9 cellular contexts compared by ENCODE assay signal in the genomic region with DNA sequence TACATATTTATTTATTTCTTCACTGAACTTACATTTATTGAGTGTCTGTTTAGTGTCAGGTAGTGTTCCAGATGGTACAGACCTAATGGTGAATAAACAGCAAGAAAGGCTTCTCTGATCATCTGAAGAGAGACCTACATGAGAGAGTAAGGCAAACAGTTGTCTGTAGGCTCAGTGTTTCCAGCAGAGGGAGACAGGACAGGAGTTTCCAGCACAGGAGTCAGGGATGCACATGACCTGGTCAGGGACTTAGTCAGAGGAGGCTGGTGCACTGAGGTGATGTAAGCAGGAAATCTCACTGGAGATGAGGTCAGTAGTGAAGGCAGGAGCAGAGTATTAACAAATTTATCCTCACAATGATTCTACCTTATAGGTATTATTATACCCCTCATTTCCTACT.
DNase-seq lines count a peak whose midpoint lies in the region; ATAC-seq, FAIRE-seq and TF ChIP-seq lines count a peak whose summit lies in the region.
"Had no signal": no experiment of that assay in that cellular context is flagged by ENCODE, and none has a peak within 500 bp of the region (broad histone marks: within the 10 kb centered on the region; RNA-seq: fewer than 3 reads in every experiment).

No MANE protein-coding gene starts in this region.

- H2BK15ac ChIP-seq in mesendoderm (replicated peaks; ENCODE audit: low read depth), result no peak overlapping the region

- H3F3A ChIP-seq in GM23338 (replicated peaks; ENCODE audit: low read depth), result no peaks in the 10 kb centered on the region

- no peak overlapping the region for H3K27ac ChIP-seq in GM23338 (ENCODE audit: low read depth)
- no peak overlapping the region for H3K27ac ChIP-seq in mesendoderm (ENCODE audit: low read depth, low read length)
- no peak overlapping the region for H3K27ac ChIP-seq in small intestine (ENCODE audit: low read depth in 1 of 2, low read length in 1 of 2)

- no peak overlapping the region for H2BK5ac ChIP-seq in mesendoderm (ENCODE audit: low read length)

- H3K56ac ChIP-seq in mesendoderm (ENCODE audit: low read length), result no peak overlapping the region

- H3K27me3 ChIP-seq in GM23338 (ENCODE audit: insufficient read depth) (no peaks in the 10 kb centered on the region), mesendoderm (ENCODE audit: insufficient read depth, low read length, poor library complexity) (no peaks in the 10 kb centered on the region), small intestine (ENCODE audit: control insufficient read depth in 2 of 2, insufficient read depth in 2 of 2, low read length in 2 of 2) (no peaks in the 10 kb centered on the region)

- H3K9me3 ChIP-seq in small intestine (ENCODE audit: control insufficient read depth, low read depth), result no peaks in the 10 kb centered on the region

- H3K79me2 ChIP-seq in GM23338 (replicated peaks; ENCODE audit: insufficient read depth), result no peaks in the 10 kb centered on the region
- no peaks in the 10 kb centered on the region for H3K79me2 ChIP-seq in mesendoderm (ENCODE audit: control insufficient read depth, insufficient read depth, low read length)

- peaks cover 3% of the 10 kb centered on the region for H3K27me3 Mint-ChIP-seq in GM23338 (ENCODE audit: insufficient read depth, low read depth, poor library complexity)
- H3K27me3 Mint-ChIP-seq in activated T-helper 17 cell treated with anti-CD3 and anti-CD28 coated beads, Interleukin-2, amount 50 U/mL, for 72 hours, result no peaks in the 10 kb centered on the region

- no peak overlapping the region for H3K4ac ChIP-seq in mesendoderm (ENCODE audit: low read depth, low read length)

- no peak overlapping the region for H4K8ac ChIP-seq in mesendoderm (ENCODE audit: low read depth, low read length)

- H3K18ac ChIP-seq in mesendoderm (ENCODE audit: low read length), result no peak overlapping the region

- no peak for FAIRE-seq in small intestine (lab: Jason Lieb, UNC)

- DNase-seq in GM23338 (ENCODE audit: low spot score) (peak; percentile 78), NCI-H82 treated with DMSO at 0.1 percent for 48 hours (lab: John Stamatoyannopoulos, UW; ENCODE audit: unreplicated experiment) (peak; percentile 3), cerebellar cortex (ENCODE audit: low spot score) (peak; percentile 2), mesendoderm (peak; percentile 93), small intestine (no peak), NCI-H2227 (lab: John Stamatoyannopoulos, UW; ENCODE audit: unreplicated experiment) (no peak)
- DNase-seq: GDM1 had no signal

- H3K36me3 ChIP-seq in GM23338 (ENCODE audit: insufficient read depth) (no peaks in the 10 kb centered on the region), mesendoderm (ENCODE audit: control insufficient read depth, insufficient read depth, low read length) (no peaks in the 10 kb centered on the region), small intestine (ENCODE audit: control insufficient read depth in 2 of 2, insufficient read depth in 2 of 2, low read length in 2 of 2) (no peaks in the 10 kb centered on the region)

- H2AFZ ChIP-seq in GM23338, result no peak overlapping the region

- TF ChIP-seq CTCF in GM23338 (conservative IDR thresholded peaks at IDR 0.05; ENCODE audit: low read depth in 2 of 2), result peak; percentile 65 to 85

- H3K23ac ChIP-seq in mesendoderm (ENCODE audit: low read length), result no peak overlapping the region

- H3K4me1 Mint-ChIP-seq in GM23338, result peaks cover 41% of the 10 kb centered on the region
- H3K4me1 Mint-ChIP-seq in activated T-helper 17 cell treated with anti-CD3 and anti-CD28 coated beads, Interleukin-2, amount 50 U/mL, for 72 hours, result no peaks in the 10 kb centered on the region

- no peak overlapping the region for H3K4me3 Mint-ChIP-seq in GM23338
- no peak overlapping the region for H3K4me3 Mint-ChIP-seq in activated T-helper 17 cell treated with anti-CD3 and anti-CD28 coated beads, Interleukin-2, amount 50 U/mL, for 72 hours

- H3K27ac Mint-ChIP-seq in GM23338, result no peak overlapping the region
- H3K27ac Mint-ChIP-seq in activated T-helper 17 cell treated with anti-CD3 and anti-CD28 coated beads, Interleukin-2, amount 50 U/mL, for 72 hours, result no peak overlapping the region

- H3K9me2 ChIP-seq in GM23338 (ENCODE audit: insufficient read depth), result no peaks in the 10 kb centered on the region

- H2AK5ac ChIP-seq in mesendoderm (ENCODE audit: low read length), result no peak overlapping the region

- no peaks in the 10 kb centered on the region for H4K20me1 ChIP-seq in GM23338 (replicated peaks; ENCODE audit: insufficient read depth)

- no peak overlapping the region for H3K9ac ChIP-seq in mesendoderm (ENCODE audit: low read length)

- no peaks in the 10 kb centered on the region for H3K9me3 Mint-ChIP-seq in GM23338
- H3K9me3 Mint-ChIP-seq in activated T-helper 17 cell treated with anti-CD3 and anti-CD28 coated beads, Interleukin-2, amount 50 U/mL, for 72 hours, result peaks cover 10% of the 10 kb centered on the region

- H3K4me2 ChIP-seq in GM23338 (no peak overlapping the region), mesendoderm (ENCODE audit: low read length) (no peak overlapping the region)

- peaks cover 42% of the 10 kb centered on the region for H3K4me1 ChIP-seq in GM23338 (ENCODE audit: insufficient read depth)
- peaks cover 2% of the 10 kb centered on the region for H3K4me1 ChIP-seq in mesendoderm (ENCODE audit: control insufficient read depth, low read depth, low read length)
- H3K4me1 ChIP-seq in small intestine (ENCODE audit: control insufficient read depth in 2 of 2, insufficient read depth in 1 of 2, low read depth in 1 of 2, low read length in 1 of 2), result no peaks in the 10 kb centered on the region

- no peak overlapping the region for H3K4me3 ChIP-seq in GM23338
- H3K4me3 ChIP-seq in mesendoderm (ENCODE audit: low read length), result no peak overlapping the region
- no peak overlapping the region for H3K4me3 ChIP-seq in small intestine (ENCODE audit: low read depth in 1 of 2, low read length in 2 of 2)

- ATAC-seq in GM23338 (peak; percentile 93), HG02870 (IDR thresholded peaks at IDR 0.05; ENCODE audit: unreplicated experiment) (no peak)
- no peak for ATAC-seq in activated T-helper 17 cell treated with anti-CD3 and anti-CD28 coated beads, Interleukin-2, amount 50 U/mL, for 72 hours (replicated peaks)

- no peaks in the 10 kb centered on the region for H3K36me3 Mint-ChIP-seq in GM23338 (ENCODE audit: low read depth)
- H3K36me3 Mint-ChIP-seq in activated T-helper 17 cell treated with anti-CD3 and anti-CD28 coated beads, Interleukin-2, amount 50 U/mL, for 72 hours (ENCODE audit: low read depth), result no peaks in the 10 kb centered on the region

- H2BK120ac ChIP-seq in mesendoderm (ENCODE audit: low read depth, low read length), result no peak overlapping the region

- H4K5ac ChIP-seq in mesendoderm (ENCODE audit: low read length), result no peak overlapping the region

- no peaks in the 10 kb centered on the region for H3K79me1 ChIP-seq in mesendoderm (ENCODE audit: low read length)

TF ChIP-seq in GM23338, 12 proteins besides CTCF, POLR2A, EP300 and RAD21 (continues in another document):
- TF ChIP-seq EZH2 (IDR thresholded peaks at IDR 0.05; ENCODE audit: low read depth, unreplicated experiment) (no peak), CREB1 (CRISPR knock-in tag; IDR thresholded peaks at IDR 0.05; ENCODE audit: low read depth) (no peak)
- TF ChIP-seq, protein P1, sequence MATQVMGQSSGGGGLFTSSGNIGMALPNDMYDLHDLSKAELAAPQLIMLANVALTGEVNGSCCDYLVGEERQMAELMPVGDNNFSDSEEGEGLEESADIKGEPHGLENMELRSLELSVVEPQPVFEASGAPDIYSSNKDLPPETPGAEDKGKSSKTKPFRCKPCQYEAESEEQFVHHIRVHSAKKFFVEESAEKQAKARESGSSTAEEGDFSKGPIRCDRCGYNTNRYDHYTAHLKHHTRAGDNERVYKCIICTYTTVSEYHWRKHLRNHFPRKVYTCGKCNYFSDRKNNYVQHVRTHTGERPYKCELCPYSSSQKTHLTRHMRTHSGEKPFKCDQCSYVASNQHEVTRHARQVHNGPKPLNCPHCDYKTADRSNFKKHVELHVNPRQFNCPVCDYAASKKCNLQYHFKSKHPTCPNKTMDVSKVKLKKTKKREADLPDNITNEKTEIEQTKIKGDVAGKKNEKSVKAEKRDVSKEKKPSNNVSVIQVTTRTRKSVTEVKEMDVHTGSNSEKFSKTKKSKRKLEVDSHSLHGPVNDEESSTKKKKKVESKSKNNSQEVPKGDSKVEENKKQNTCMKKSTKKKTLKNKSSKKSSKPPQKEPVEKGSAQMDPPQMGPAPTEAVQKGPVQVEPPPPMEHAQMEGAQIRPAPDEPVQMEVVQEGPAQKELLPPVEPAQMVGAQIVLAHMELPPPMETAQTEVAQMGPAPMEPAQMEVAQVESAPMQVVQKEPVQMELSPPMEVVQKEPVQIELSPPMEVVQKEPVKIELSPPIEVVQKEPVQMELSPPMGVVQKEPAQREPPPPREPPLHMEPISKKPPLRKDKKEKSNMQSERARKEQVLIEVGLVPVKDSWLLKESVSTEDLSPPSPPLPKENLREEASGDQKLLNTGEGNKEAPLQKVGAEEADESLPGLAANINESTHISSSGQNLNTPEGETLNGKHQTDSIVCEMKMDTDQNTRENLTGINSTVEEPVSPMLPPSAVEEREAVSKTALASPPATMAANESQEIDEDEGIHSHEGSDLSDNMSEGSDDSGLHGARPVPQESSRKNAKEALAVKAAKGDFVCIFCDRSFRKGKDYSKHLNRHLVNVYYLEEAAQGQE (IDR thresholded peaks at IDR 0.05; ENCODE audit: unreplicated experiment), result no peak
- TF ChIP-seq, protein P2, sequence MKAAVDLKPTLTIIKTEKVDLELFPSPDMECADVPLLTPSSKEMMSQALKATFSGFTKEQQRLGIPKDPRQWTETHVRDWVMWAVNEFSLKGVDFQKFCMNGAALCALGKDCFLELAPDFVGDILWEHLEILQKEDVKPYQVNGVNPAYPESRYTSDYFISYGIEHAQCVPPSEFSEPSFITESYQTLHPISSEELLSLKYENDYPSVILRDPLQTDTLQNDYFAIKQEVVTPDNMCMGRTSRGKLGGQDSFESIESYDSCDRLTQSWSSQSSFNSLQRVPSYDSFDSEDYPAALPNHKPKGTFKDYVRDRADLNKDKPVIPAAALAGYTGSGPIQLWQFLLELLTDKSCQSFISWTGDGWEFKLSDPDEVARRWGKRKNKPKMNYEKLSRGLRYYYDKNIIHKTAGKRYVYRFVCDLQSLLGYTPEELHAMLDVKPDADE (IDR thresholded peaks at IDR 0.05), result no peak

Comparison
In these comparisons a context has a peak if more than half of its experiments do, and no peak if none do; other contexts are left out.
1. DNase-seq: peak in GM23338 (single experiment), NCI-H82 treated with DMSO at 0.1 percent for 48 hours (single experiment), cerebellar cortex (single experiment) and mesendoderm (single experiment); none in small intestine (single experiment) and NCI-H2227 (single experiment).